In the genomic region with DNA sequence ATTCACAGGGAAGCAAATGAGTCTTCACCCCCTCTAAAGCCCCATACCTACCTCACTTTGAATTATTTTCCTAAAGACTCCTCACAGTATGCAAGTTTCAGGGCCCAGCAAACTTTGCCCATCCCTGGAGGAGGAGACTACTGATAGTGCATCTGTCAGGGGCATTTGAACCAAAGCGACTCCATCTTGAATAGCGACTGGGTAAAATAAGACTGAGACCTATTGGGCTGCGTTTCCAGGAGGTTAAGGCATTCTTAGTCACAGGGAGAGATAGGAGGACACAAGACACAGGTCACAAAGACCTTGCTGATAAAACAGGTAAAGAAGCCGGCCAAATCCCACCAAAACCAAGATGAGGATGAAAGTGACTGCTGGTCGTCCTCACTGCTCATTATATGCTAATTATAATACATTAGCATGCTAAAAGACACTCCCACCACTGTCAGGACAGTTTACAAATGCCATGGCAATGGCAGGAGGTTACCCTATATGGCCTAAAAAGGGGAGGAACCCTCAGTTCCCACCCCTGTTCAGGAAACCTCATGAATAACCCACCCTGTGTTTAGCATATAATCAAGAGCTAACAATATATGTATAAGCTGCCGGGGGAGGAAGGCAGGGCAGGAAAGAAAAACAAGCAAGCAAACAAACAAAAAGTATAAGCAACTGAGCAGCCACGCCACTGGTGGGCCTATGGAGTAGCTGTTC, we compare ENCODE assay signal across 29 cellular contexts. TPM values are rescaled to one million over a fixed set of nuclear protein-coding genes. Genes with fewer than 3 reads are reported as not detected.
A peak's percentile ranks its signal among the peaks of the same experiment; 100 is the strongest.
DNase-seq lines count a peak whose midpoint lies in the region; ATAC-seq, FAIRE-seq and TF ChIP-seq lines count a peak whose summit lies in the region.
"Had no signal": no experiment of that assay in that cellular context is flagged by ENCODE, and none has a peak within 500 bp of the region (broad histone marks: within the 10 kb centered on the region; RNA-seq: fewer than 3 reads in every experiment).

No MANE protein-coding gene starts in this region.

- H3K4me2 ChIP-seq in OCI-LY1 (ENCODE audit: low read length) (no peak overlapping the region), mesendoderm (ENCODE audit: low read length) (no peak overlapping the region)
- H3K4me2 ChIP-seq: PC-9 had no signal

- H3K27ac ChIP-seq in OCI-LY1 (ENCODE audit: low read depth, low read length, poor library complexity, severe bottlenecking) (peak overlapping the region; percentile 34), mesendoderm (ENCODE audit: low read depth, low read length) (peak overlapping the region; percentile 68), spleen (no peak overlapping the region)
- H3K27ac ChIP-seq: PC-9, uterus had no signal

- H3K36me3 ChIP-seq in H7 (replicated peaks; ENCODE audit: control insufficient read depth, insufficient read depth, low read length), result no peaks in the 10 kb centered on the region
- H3K36me3 ChIP-seq in OCI-LY1 (ENCODE audit: insufficient read depth, low read length), result no peaks in the 10 kb centered on the region
- no peaks in the 10 kb centered on the region for H3K36me3 ChIP-seq in mesendoderm (ENCODE audit: control insufficient read depth, insufficient read depth, low read length)
- H3K36me3 ChIP-seq in spleen, result no peaks in the 10 kb centered on the region
- H3K36me3 ChIP-seq: uterus had no signal

- no peak overlapping the region for H2AFZ ChIP-seq in OCI-LY1 (ENCODE audit: low read length)
- H2AFZ ChIP-seq: PC-9 had no signal

- H3K9me2 ChIP-seq in OCI-LY1 (ENCODE audit: low read depth, low read length), result no peaks in the 10 kb centered on the region

- FAIRE-seq in GM12892 (lab: Jason Lieb, UNC), result no peak
- FAIRE-seq: astrocyte, kidney had no signal

- peak overlapping the region; percentile 79 for H3K4ac ChIP-seq in mesendoderm (ENCODE audit: low read depth, low read length)

- peaks cover 10% of the 10 kb centered on the region for H3K79me2 ChIP-seq in OCI-LY1 (ENCODE audit: insufficient read depth, low read length)
- peaks cover 7% of the 10 kb centered on the region for H3K79me2 ChIP-seq in mesendoderm (ENCODE audit: control insufficient read depth, insufficient read depth, low read length)

- no CpG with 5 or more reads among the region's 7 CpGs for WGBS in mesendoderm (ENCODE audit: extremely low coverage, insufficient coverage, low lambda C conversion rate)
- 78 to 92% (median 89%) methylated on average over 7 of the region's 7 CpGs for WGBS in spleen, 5 donors

- no peaks in the 10 kb centered on the region for H4K20me1 ChIP-seq in OCI-LY1 (ENCODE audit: insufficient read depth, low read length)

- peak overlapping the region; percentile 80 for H3K18ac ChIP-seq in mesendoderm (ENCODE audit: low read length)

- peak overlapping the region; percentile 31 for H2BK5ac ChIP-seq in mesendoderm (ENCODE audit: low read length)

- H3K23ac ChIP-seq in mesendoderm (ENCODE audit: low read length), result no peak overlapping the region

- H3K27me3 ChIP-seq in H7 (ENCODE audit: control insufficient read depth, insufficient read depth, low read length) (no peaks in the 10 kb centered on the region), OCI-LY1 (ENCODE audit: insufficient read depth, low read length) (no peaks in the 10 kb centered on the region), mesendoderm (ENCODE audit: insufficient read depth, low read length, poor library complexity) (no peaks in the 10 kb centered on the region), spleen (replicated peaks in 1 of 7) (no peaks in the 10 kb centered on the region)
- H3K27me3 ChIP-seq: uterus had no signal

- no peak for ATAC-seq in HG02642 (IDR thresholded peaks at IDR 0.05; ENCODE audit: poor library complexity, unreplicated experiment)
- ATAC-seq: activated naive CD8-positive, alpha-beta T cell treated with anti-CD3 and anti-CD28 coated beads, Interleukin-2, amount 50 U/mL, for 24 hours; esophagus mucosa; left ventricle myocardium superior; stimulated activated memory B cell treated with anti-CD40 and anti-IgM and Interleukin-4, amounts not matched to agents 10 μg/mL and 1 μg/mL and 100 μg/mL, for 72 hours had no signal

- H3K79me1 ChIP-seq in mesendoderm (ENCODE audit: low read length), result peaks cover 2% of the 10 kb centered on the region

- intact Hi-C loops in spleen (cut with DNase I; ENCODE audit: low total_unique reads), result no loop called here

- peak overlapping the region; percentile 58 for H2AK5ac ChIP-seq in mesendoderm (ENCODE audit: low read length)

- no peak overlapping the region for H4K8ac ChIP-seq in mesendoderm (ENCODE audit: low read depth, low read length)

- H4K5ac ChIP-seq in mesendoderm (ENCODE audit: low read length), result peak overlapping the region; percentile 71

- H3K56ac ChIP-seq in mesendoderm (ENCODE audit: low read length), result peak overlapping the region; percentile 78

- TF ChIP-seq POLR2A in spleen (IDR thresholded peaks at IDR 0.05), result no peak
- TF ChIP-seq POLR2A in GM12892 (IDR thresholded peaks at IDR 0.05; ENCODE audit: low read depth, low read length), result no peak

- H3F3A ChIP-seq in OCI-LY1 (ENCODE audit: insufficient read depth, low read length), result no peaks in the 10 kb centered on the region

- peak overlapping the region; percentile 95 for H2BK120ac ChIP-seq in mesendoderm (ENCODE audit: low read depth, low read length)

- H2BK15ac ChIP-seq in mesendoderm (replicated peaks; ENCODE audit: low read depth), result no peak overlapping the region

- H3K9ac ChIP-seq in OCI-LY1 (ENCODE audit: low read length) (no peak overlapping the region), mesendoderm (ENCODE audit: low read length) (peak overlapping the region; percentile 43)

- TF ChIP-seq CTCF in OCI-LY1 (IDR thresholded peaks at IDR 0.05; ENCODE audit: low read length) (no peak), spleen (IDR thresholded peaks at IDR 0.05 in 8 of 11, conservative IDR thresholded peaks at IDR 0.05 in 3 of 11) (no peak), GM20000 (IDR thresholded peaks at IDR 0.05; ENCODE audit: extremely low read depth, missing control alignments) (no peak)

- H3K4me3 ChIP-seq in H7 (ENCODE audit: insufficient read depth, low read depth, low read length) (no peak overlapping the region), OCI-LY1 (ENCODE audit: low read depth, low read length, poor library complexity, severe bottlenecking) (no peak overlapping the region), mesendoderm (ENCODE audit: low read length) (no peak overlapping the region), spleen (no peak overlapping the region)
- H3K4me3 ChIP-seq: PC-9, uterus had no signal

- H3K4me1 ChIP-seq in OCI-LY1 (ENCODE audit: insufficient read depth, low read length, severe bottlenecking) (peaks cover 25% of the 10 kb centered on the region), mesendoderm (ENCODE audit: control insufficient read depth, low read depth, low read length) (peaks cover 12% of the 10 kb centered on the region), spleen (peaks cover 5 to 28% (median 16%) of the 10 kb centered on the region in 6 donors)
- H3K4me1 ChIP-seq: uterus had no signal

- H3K9me3 ChIP-seq in OCI-LY1 (ENCODE audit: low read length) (no peaks in the 10 kb centered on the region), spleen (no peaks in the 10 kb centered on the region)
- H3K9me3 ChIP-seq: uterus had no signal

- DNase-seq in H7 (peak; percentile 38), mesendoderm (peak; percentile 85), spleen (peak; percentile 22), GM12892 (ENCODE audit: insufficient read length) (no peak), GM20000 (ENCODE audit: low spot score) (no peak)
- DNase-seq: activated CD4-positive, alpha-beta memory T cell treated with anti-CD3 and anti-CD28 coated beads, Interleukin-2, amount 10 ng/mL, durations not matched to agents 7 days and 5 days; activated CD4-positive, CD25-positive, alpha-beta regulatory T cell treated with anti-CD3 and anti-CD28 coated beads, Interleukin-2, amount 50 U/mL, for 72 hours; activated CD8-positive, alpha-beta memory T cell treated with anti-CD3 and anti-CD28 coated beads, Interleukin-2, amount 50 U/mL, for 4 hours; activated naive CD4-positive, alpha-beta T cell; activated naive CD8-positive, alpha-beta T cell treated with anti-CD3 and anti-CD28 coated beads, Interleukin-2, amount 50 U/mL, for 24 hours; cortex of kidney; glutamatergic neuron; KBM-7; left ventricle myocardium superior; NCI-H1417; NCI-H2081; PC-9; T-helper 2 cell; uterus had no signal

RNA-seq across cellular contexts. Expression of gene PKNOX1, which starts 3.3 kb away (rescaled TPM):
- 17.7 and 20.0 TPM in 2 replicates for total RNA-seq in H7 (2014; rRNA removed; shearing (Covaris generic))
- 9.7 TPM for polyA plus RNA-seq in mesendoderm (2013, experiment 1 of 2)
- 9.7 TPM for polyA plus RNA-seq in mesendoderm (2013, experiment 2 of 2)
- 10 to 100 TPM; 11.1 to 21.2 (median 17.3) TPM for total RNA-seq in spleen
- 10 to 100 TPM in 1 of 3 donors, 1 to 10 TPM in 2; 7.3 to 10.1 (median 8.7) TPM for polyA plus RNA-seq in spleen
- 9.8 TPM for polyA plus RNA-seq in GM12892 (2012; ENCODE audit: missing spikeins)

RNA-seq across cellular contexts. Expression of gene ERVH48-1, which starts 45.7 kb away (rescaled TPM):
- 42.9 and 57.1 TPM in 2 replicates for total RNA-seq in H7 (2014; rRNA removed; shearing (Covaris generic))
- 14.7 TPM for polyA plus RNA-seq in mesendoderm (2013, experiment 1 of 2)
- 14.6 TPM for polyA plus RNA-seq in mesendoderm (2013, experiment 2 of 2)
- total RNA-seq in spleen, result not detected
- under 1 TPM in 1 of 3 donors, not detected in 2; 0.05 TPM for polyA plus RNA-seq in spleen
- polyA plus RNA-seq in GM12892 (2012; ENCODE audit: missing spikeins), result 0.15 TPM
- total RNA-seq: activated CD4-positive, alpha-beta memory T cell treated with anti-CD3 and anti-CD28 coated beads, Interleukin-2, amount 10 ng/mL, durations not matched to agents 7 days and 5 days; esophagus mucosa; fibroblast of villous mesenchyme; kidney; left ventricle myocardium superior; mesenteric fat pad; omental fat pad; PC-9; uterus had no signal
- polyA plus RNA-seq: BJ had no signal

Comparison
In these comparisons a context has a peak if more than half of its experiments do, and no peak if none do; other contexts are left out.
1. DNase-seq: peak in H7 (single experiment), mesendoderm (single experiment) and spleen (single experiment); none in GM12892 (single experiment) and GM20000 (single experiment).
2. H3K27ac ChIP-seq: peak in OCI-LY1 (single experiment) and mesendoderm (single experiment); none in spleen (0 of 8).
3. RNA of gene ERVH48-1, which starts 45.7 kb away (total RNA-seq): 42.9 to 57.1 TPM in H7; not detected in spleen; every median in the first group is over 10 times any median in the second.